26 cellular contexts compared by ENCODE assay signal in genomic region chr15:53251998-53252397, GRCh38.
DNase-seq lines count a peak whose midpoint lies in the region; ATAC-seq and TF ChIP-seq lines count a peak whose summit lies in the region.
"Had no signal": no experiment of that assay in that cellular context is flagged by ENCODE, and none has a peak within 500 bp of the region (broad histone marks: within the 10 kb centered on the region; RNA-seq: fewer than 3 reads in every experiment).

No MANE protein-coding gene starts in this region.

- no peak for TF ChIP-seq CTCF in neural progenitor cell (IDR thresholded peaks at IDR 0.05)
- no peak for TF ChIP-seq CTCF in lower lobe of right lung (IDR thresholded peaks at IDR 0.05)
- no peak for TF ChIP-seq CTCF in CD14-positive monocyte (IDR thresholded peaks at IDR 0.05)

- DNase-seq in NCI-H1417 (lab: John Stamatoyannopoulos, UW) (peak; percentile 34 to 72 (median 35)), NCI-H1417 treated with DMSO at 0.1 percent for 48 hours (lab: John Stamatoyannopoulos, UW) (no peak), NCI-H146 (lab: John Stamatoyannopoulos, UW) (peak; percentile 92), SHP77 treated with DMSO at 0.1 percent for 48 hours (lab: John Stamatoyannopoulos, UW) (peak; percentile 2), neural progenitor cell (ENCODE audit: low spot score) (no peak), lower lobe of right lung (no peak), CD14-positive monocyte (ENCODE audit: low spot score) (no peak)
- DNase-seq: activated CD4-positive, alpha-beta T cell treated with anti-CD3 and anti-CD28 coated beads, Interleukin-2, amount 10 ng/mL, durations not matched to agents 7 days and 5 days; activated CD8-positive, alpha-beta memory T cell treated with anti-CD3 and anti-CD28 coated beads, Interleukin-2, amount 10 ng/mL, durations not matched to agents 7 days and 5 days; activated naive CD4-positive, alpha-beta T cell treated with anti-CD3 and anti-CD28 coated beads for 36 hours; colonic mucosa; DMS79 treated with DMSO at 0.1 percent for 48 hours; effector memory CD8-positive, alpha-beta T cell; foreskin fibroblast; GOT3; heart right ventricle; KG1; left lung; MM.1S; NCI-H1694 treated with DMSO at 0.1 percent for 48 hours had no signal

- no peaks in the 10 kb centered on the region for H4K20me1 ChIP-seq in neural progenitor cell (ENCODE audit: low read depth)

- no peaks in the 10 kb centered on the region for H3K79me2 ChIP-seq in neural progenitor cell (ENCODE audit: low read depth)

- no peak overlapping the region for H3K4me3 ChIP-seq in neural progenitor cell
- H3K4me3 ChIP-seq in lower lobe of right lung, result no peak overlapping the region
- H3K4me3 ChIP-seq: breast epithelium, colonic mucosa, heart right ventricle, left lung, tibial nerve had no signal

- H3K27me3 Mint-ChIP-seq in neural progenitor cell (ENCODE audit: insufficient read depth, low read depth) (peaks cover 4% of the 10 kb centered on the region), CD14-positive monocyte (ENCODE audit: low read depth in 3 of 3) (peaks cover 0 to 1% (median 0%) of the 10 kb centered on the region in 3 donors)
- H3K27me3 Mint-ChIP-seq: activated CD4-positive, alpha-beta T cell treated with anti-CD3 and anti-CD28 coated beads, Interleukin-2, amount 10 ng/mL, durations not matched to agents 7 days and 5 days; activated CD8-positive, alpha-beta memory T cell treated with anti-CD3 and anti-CD28 coated beads, Interleukin-2, amount 10 ng/mL, durations not matched to agents 7 days and 5 days; CD4-positive, alpha-beta memory T cell; effector memory CD8-positive, alpha-beta T cell had no signal

- H2AFZ ChIP-seq in neural progenitor cell (replicated peaks), result no peak overlapping the region

- H3K36me3 ChIP-seq in neural progenitor cell (no peaks in the 10 kb centered on the region), lower lobe of right lung (no peaks in the 10 kb centered on the region)
- H3K36me3 ChIP-seq: breast epithelium, colonic mucosa, heart right ventricle, left lung, tibial nerve had no signal

- H3K4me3 Mint-ChIP-seq in neural progenitor cell, result no peak overlapping the region
- H3K4me3 Mint-ChIP-seq in CD14-positive monocyte, result no peak overlapping the region
- H3K4me3 Mint-ChIP-seq: activated CD4-positive, alpha-beta T cell treated with anti-CD3 and anti-CD28 coated beads, Interleukin-2, amount 10 ng/mL, durations not matched to agents 7 days and 5 days; activated CD8-positive, alpha-beta memory T cell treated with anti-CD3 and anti-CD28 coated beads, Interleukin-2, amount 10 ng/mL, durations not matched to agents 7 days and 5 days; activated naive CD4-positive, alpha-beta T cell treated with anti-CD3 and anti-CD28 coated beads for 36 hours; CD4-positive, alpha-beta memory T cell; effector memory CD8-positive, alpha-beta T cell had no signal

- no peak overlapping the region for H3K27ac ChIP-seq in neural progenitor cell
- no peak overlapping the region for H3K27ac ChIP-seq in lower lobe of right lung
- H3K27ac ChIP-seq: 22Rv1, breast epithelium, colonic mucosa, heart right ventricle, left lung, RWPE1, tibial nerve had no signal

- H3K4me1 ChIP-seq in neural progenitor cell, result peaks cover 37% of the 10 kb centered on the region
- H3K4me1 ChIP-seq in lower lobe of right lung, result no peaks in the 10 kb centered on the region
- H3K4me1 ChIP-seq: breast epithelium, colonic mucosa, heart right ventricle, left lung, tibial nerve had no signal

- intact Hi-C loops in lower lobe of right lung (cut with DNase I) (no loop called here), CD14-positive monocyte (cut with micrococcal nuclease) (no loop called here)

- H3K4me1 Mint-ChIP-seq in neural progenitor cell, result peaks cover 13% of the 10 kb centered on the region
- no peaks in the 10 kb centered on the region for H3K4me1 Mint-ChIP-seq in CD14-positive monocyte
- H3K4me1 Mint-ChIP-seq: activated CD4-positive, alpha-beta T cell treated with anti-CD3 and anti-CD28 coated beads, Interleukin-2, amount 10 ng/mL, durations not matched to agents 7 days and 5 days; activated CD8-positive, alpha-beta memory T cell treated with anti-CD3 and anti-CD28 coated beads, Interleukin-2, amount 10 ng/mL, durations not matched to agents 7 days and 5 days; CD4-positive, alpha-beta memory T cell had no signal

- no peak overlapping the region for H3K9ac ChIP-seq in neural progenitor cell

- ATAC-seq in lower lobe of right lung (no peak), HG02840 (IDR thresholded peaks at IDR 0.05; ENCODE audit: low FRiP score, unreplicated experiment) (no peak)
- ATAC-seq: activated CD8-positive, alpha-beta memory T cell treated with anti-CD3 and anti-CD28 coated beads, Interleukin-2, amount 10 ng/mL, durations not matched to agents 7 days and 5 days; effector memory CD8-positive, alpha-beta T cell; heart right ventricle; left lung had no signal

- no peaks in the 10 kb centered on the region for H3K9me3 ChIP-seq in neural progenitor cell (ENCODE audit: low read depth)
- no peaks in the 10 kb centered on the region for H3K9me3 ChIP-seq in lower lobe of right lung
- H3K9me3 ChIP-seq: breast epithelium, colonic mucosa, heart right ventricle, left lung, tibial nerve had no signal

- peak overlapping the region; percentile 9 for H3K4me2 ChIP-seq in neural progenitor cell

- H3K27me3 ChIP-seq in neural progenitor cell, result no peaks in the 10 kb centered on the region
- H3K27me3 ChIP-seq in lower lobe of right lung (ENCODE audit: low read depth), result no peaks in the 10 kb centered on the region
- H3K27me3 ChIP-seq: breast epithelium, colonic mucosa, heart right ventricle, left lung, tibial nerve had no signal

- no peaks in the 10 kb centered on the region for H3F3A ChIP-seq in neural progenitor cell (ENCODE audit: low read depth)

- H3K27ac Mint-ChIP-seq in neural progenitor cell (no peak overlapping the region), CD14-positive monocyte (no peak overlapping the region)
- H3K27ac Mint-ChIP-seq: activated CD4-positive, alpha-beta T cell treated with anti-CD3 and anti-CD28 coated beads, Interleukin-2, amount 10 ng/mL, durations not matched to agents 7 days and 5 days; activated CD8-positive, alpha-beta memory T cell treated with anti-CD3 and anti-CD28 coated beads, Interleukin-2, amount 10 ng/mL, durations not matched to agents 7 days and 5 days; activated naive CD4-positive, alpha-beta T cell treated with anti-CD3 and anti-CD28 coated beads for 36 hours; CD4-positive, alpha-beta memory T cell; effector memory CD8-positive, alpha-beta T cell had no signal

- peaks cover 3% of the 10 kb centered on the region for H3K9me3 Mint-ChIP-seq in neural progenitor cell
- peaks cover 0 to 15% (median 4%) of the 10 kb centered on the region in 7 donors for H3K9me3 Mint-ChIP-seq in CD14-positive monocyte
- H3K9me3 Mint-ChIP-seq: activated naive CD4-positive, alpha-beta T cell treated with anti-CD3 and anti-CD28 coated beads for 36 hours had no signal

- H3K36me3 Mint-ChIP-seq in neural progenitor cell, result no peaks in the 10 kb centered on the region
- H3K36me3 Mint-ChIP-seq in CD14-positive monocyte, result no peaks in the 10 kb centered on the region
- H3K36me3 Mint-ChIP-seq: activated CD8-positive, alpha-beta memory T cell treated with anti-CD3 and anti-CD28 coated beads, Interleukin-2, amount 10 ng/mL, durations not matched to agents 7 days and 5 days; CD4-positive, alpha-beta memory T cell had no signal

Comparison
In these comparisons a context has a peak if more than half of its experiments do, and no peak if none do; other contexts are left out.
1. DNase-seq: peak in NCI-H1417 (3 of 3), NCI-H146 (single experiment) and SHP77 treated with DMSO at 0.1 percent for 48 hours (single experiment); none in NCI-H1417 treated with DMSO at 0.1 percent for 48 hours (single experiment), neural progenitor cell (single experiment), lower lobe of right lung (single experiment) and CD14-positive monocyte (single experiment).